In genomic region chr22:28855355-28856094, GRCh38 we compare ENCODE assay signal across 8 cellular contexts. TPM values are rescaled to one million over a fixed set of nuclear protein-coding genes. Genes with fewer than 3 reads are reported as not detected.
DNase-seq lines count a peak whose midpoint lies in the region; ATAC-seq and TF ChIP-seq lines count a peak whose summit lies in the region.

No MANE protein-coding gene starts in this region.

- no peak overlapping the region for H3K4me3 Mint-ChIP-seq in activated CD4-positive, alpha-beta T cell treated with anti-CD3 and anti-CD28 coated beads, Interleukin-2, amount 10 ng/mL, durations not matched to agents 7 days and 5 days
- H3K4me3 Mint-ChIP-seq in endothelial cell (ENCODE audit: unreplicated experiment) = no peak overlapping the region

- no peak overlapping the region for H2BK15ac ChIP-seq in mesendoderm (replicated peaks; ENCODE audit: low read depth)

- H3K4me3 ChIP-seq in AG04449 (ENCODE audit: low read depth, low read length) (no peak overlapping the region), GM12864 (ENCODE audit: low read depth, low read length) (no peak overlapping the region), mesendoderm (ENCODE audit: low read length) (no peak overlapping the region), stomach (no peak overlapping the region)

- no peak overlapping the region for H2BK120ac ChIP-seq in mesendoderm (ENCODE audit: low read depth, low read length)

- H3K27me3 ChIP-seq in mesendoderm (ENCODE audit: insufficient read depth, low read length, poor library complexity) = no peaks in the 10 kb centered on the region
- H3K27me3 ChIP-seq in stomach = no peaks in the 10 kb centered on the region

- no peaks in the 10 kb centered on the region for H3K36me3 Mint-ChIP-seq in activated CD4-positive, alpha-beta T cell treated with anti-CD3 and anti-CD28 coated beads, Interleukin-2, amount 10 ng/mL, durations not matched to agents 7 days and 5 days (ENCODE audit: low read depth)
- H3K36me3 Mint-ChIP-seq in endothelial cell (ENCODE audit: low read depth, unreplicated experiment) = no peaks in the 10 kb centered on the region

- H3K36me3 ChIP-seq in mesendoderm (ENCODE audit: control insufficient read depth, insufficient read depth, low read length) (no peaks in the 10 kb centered on the region), stomach (no peaks in the 10 kb centered on the region)

- no peak overlapping the region for H3K9ac ChIP-seq in mesendoderm (ENCODE audit: low read length)

- no CpG with 5 or more reads among the region's 6 CpGs for WGBS in mesendoderm (ENCODE audit: extremely low coverage, insufficient coverage, low lambda C conversion rate)
- WGBS in stomach, 5 donors = 8 to 20% (median 11%) methylated on average over 6 of the region's 6 CpGs

- H3K4me1 ChIP-seq in mesendoderm (ENCODE audit: control insufficient read depth, low read depth, low read length) = no peaks in the 10 kb centered on the region
- H3K4me1 ChIP-seq in stomach = peaks cover 0 to 10% (median 4%) of the 10 kb centered on the region in 4 donors

- no peak overlapping the region for H4K8ac ChIP-seq in mesendoderm (ENCODE audit: low read depth, low read length)

- H3K4ac ChIP-seq in mesendoderm (ENCODE audit: low read depth, low read length) = no peak overlapping the region

- no peak overlapping the region for H2BK5ac ChIP-seq in mesendoderm (ENCODE audit: low read length)

- TF ChIP-seq POLR2A in stomach (IDR thresholded peaks at IDR 0.05) = no peak

- H2AK5ac ChIP-seq in mesendoderm (ENCODE audit: low read length) = no peak overlapping the region

- TF ChIP-seq EP300 in stomach (IDR thresholded peaks at IDR 0.05) = no peak

- DNase-seq in AG04449 (ENCODE audit: low read depth, low spot score) (peak; percentile 14), GM12864 (ENCODE audit: low read depth) (peak; percentile 36), NCI-H2029 treated with DMSO at 0.1 percent for 48 hours (lab: John Stamatoyannopoulos, UW) (peak; percentile 29), endothelial cell (ENCODE audit: low spot score) (peak; percentile 68), mesendoderm (peak; percentile 81), stomach (peak; percentile 42)
- peak; percentile 62 for DNase-seq in activated CD4-positive, alpha-beta T cell treated with anti-CD3 and anti-CD28 coated beads, Interleukin-2, amount 10 ng/mL, durations not matched to agents 7 days and 5 days

- no peaks in the 10 kb centered on the region for H3K79me2 ChIP-seq in mesendoderm (ENCODE audit: control insufficient read depth, insufficient read depth, low read length)

- no peak overlapping the region for H3K27ac ChIP-seq in mesendoderm (ENCODE audit: low read depth, low read length)
- H3K27ac ChIP-seq in stomach = no peak overlapping the region

- H3K27ac Mint-ChIP-seq in activated CD4-positive, alpha-beta T cell treated with anti-CD3 and anti-CD28 coated beads, Interleukin-2, amount 10 ng/mL, durations not matched to agents 7 days and 5 days = no peak overlapping the region
- no peak overlapping the region for H3K27ac Mint-ChIP-seq in endothelial cell (ENCODE audit: unreplicated experiment)

- CTCF ChIA-PET in AG04449 (lab: Yijun Ruan, JAX) = interaction anchor here (0.7 to 10.5 kb wide), 46 partner anchors 9 to 396 kb away, joined by 3 to 268 read pairs (median 5); partner anchors contain the start of genes C22orf31 and ZNRF3
- CTCF ChIA-PET in activated CD4-positive, alpha-beta T cell treated with anti-CD3 and anti-CD28 coated beads, Interleukin-2, amount 10 ng/mL, durations not matched to agents 7 days and 5 days (lab: Charles Lee) = interaction anchor here (0.5 to 1.2 kb wide), 6 partner anchors 18 to 186 kb away, joined by 3 to 5 read pairs (median 3); no protein-coding TSS in a partner anchor

- H3K9me3 ChIP-seq in stomach = no peaks in the 10 kb centered on the region

- no peak overlapping the region for H3K18ac ChIP-seq in mesendoderm (ENCODE audit: low read length)

- ATAC-seq in HG02981 (IDR thresholded peaks at IDR 0.05; ENCODE audit: unreplicated experiment) = no peak

- no peaks in the 10 kb centered on the region for H3K79me1 ChIP-seq in mesendoderm (ENCODE audit: low read length)

- no peak overlapping the region for H3K23ac ChIP-seq in mesendoderm (ENCODE audit: low read length)

- H3K4me1 Mint-ChIP-seq in activated CD4-positive, alpha-beta T cell treated with anti-CD3 and anti-CD28 coated beads, Interleukin-2, amount 10 ng/mL, durations not matched to agents 7 days and 5 days = no peaks in the 10 kb centered on the region
- H3K4me1 Mint-ChIP-seq in endothelial cell (ENCODE audit: unreplicated experiment) = no peaks in the 10 kb centered on the region

- POLR2A ChIA-PET in AG04449 (lab: Yijun Ruan, JAX) = no interaction called here
- POLR2A ChIA-PET in activated CD4-positive, alpha-beta T cell treated with anti-CD3 and anti-CD28 coated beads, Interleukin-2, amount 10 ng/mL, durations not matched to agents 7 days and 5 days (lab: Charles Lee) = no interaction called here

- H3K56ac ChIP-seq in mesendoderm (ENCODE audit: low read length) = no peak overlapping the region

- intact Hi-C loops in stomach (cut with DNase I; ENCODE audit: low total_unique reads) = loop anchor here (10.0 kb wide), 2 partner anchors 299 to 399 kb away; no protein-coding TSS in a partner anchor

- no peaks in the 10 kb centered on the region for H3K9me3 Mint-ChIP-seq in activated CD4-positive, alpha-beta T cell treated with anti-CD3 and anti-CD28 coated beads, Interleukin-2, amount 10 ng/mL, durations not matched to agents 7 days and 5 days
- H3K9me3 Mint-ChIP-seq in endothelial cell (ENCODE audit: unreplicated experiment) = no peaks in the 10 kb centered on the region

- no peak overlapping the region for H4K5ac ChIP-seq in mesendoderm (ENCODE audit: low read length)

- TF ChIP-seq CTCF in AG04449 (IDR thresholded peaks at IDR 0.05; ENCODE audit: insufficient read depth, low read length, missing control alignments) (peak; percentile 82), GM12864 (IDR thresholded peaks at IDR 0.05; ENCODE audit: low read depth, low read length, missing control alignments) (peak; percentile 93), endothelial cell (IDR thresholded peaks at IDR 0.05; ENCODE audit: unreplicated experiment) (peak; percentile 95), stomach (IDR thresholded peaks at IDR 0.05) (peak in 6 of 7 experiments; percentile 35 to 95 (median 92))

- no peak overlapping the region for H3K4me2 ChIP-seq in mesendoderm (ENCODE audit: low read length)

- peaks cover 11% of the 10 kb centered on the region for H3K27me3 Mint-ChIP-seq in activated CD4-positive, alpha-beta T cell treated with anti-CD3 and anti-CD28 coated beads, Interleukin-2, amount 10 ng/mL, durations not matched to agents 7 days and 5 days
- H3K27me3 Mint-ChIP-seq in endothelial cell (ENCODE audit: unreplicated experiment) = no peaks in the 10 kb centered on the region

RNA-seq across cellular contexts. Expression of gene ZNRF3, which starts 27.8 kb away (rescaled TPM):
- under 1 TPM; 0.58 to 0.72 TPM for total RNA-seq in activated CD4-positive, alpha-beta T cell treated with anti-CD3 and anti-CD28 coated beads, Interleukin-2, amount 10 ng/mL, durations not matched to agents 7 days and 5 days
- total RNA-seq in endothelial cell (ENCODE audit: unreplicated experiment) (3.3 TPM), stomach (10 to 100 TPM in 1 of 5 donors, 1 to 10 TPM in 4; 1.8 to 52.7 (median 6.4) TPM)
- 12.2 TPM for polyA plus RNA-seq in mesendoderm (2013, experiment 1 of 2)
- polyA plus RNA-seq in mesendoderm (2013, experiment 2 of 2) = 11.9 TPM
- 1 to 10 TPM; 1.4 to 2.9 (median 1.7) TPM for polyA plus RNA-seq in stomach

RNA-seq across cellular contexts. Expression of gene XBP1, which starts 55.2 kb away (rescaled TPM):
- 100 to 1,000 TPM; 159 to 184 TPM for total RNA-seq in activated CD4-positive, alpha-beta T cell treated with anti-CD3 and anti-CD28 coated beads, Interleukin-2, amount 10 ng/mL, durations not matched to agents 7 days and 5 days
- total RNA-seq in endothelial cell (ENCODE audit: unreplicated experiment) (71.3 TPM), stomach (100 to 1,000 TPM; 134 to 612 (median 387) TPM)
- 129 TPM for polyA plus RNA-seq in mesendoderm (2013, experiment 1 of 2)
- polyA plus RNA-seq in mesendoderm (2013, experiment 2 of 2) = 129 TPM
- polyA plus RNA-seq in stomach = 100 to 1,000 TPM; 193 to 230 (median 214) TPM

Comparison
In these comparisons a context has a peak if more than half of its experiments do, and no peak if none do; other contexts are left out.
1. DNase-seq: peak in every context shown above with its lines; median percentile 81 in mesendoderm; 68 in endothelial cell; 62 in activated CD4-positive, alpha-beta T cell treated with anti-CD3 and anti-CD28 coated beads, Interleukin-2, amount 10 ng/mL, durations not matched to agents 7 days and 5 days; 42 in stomach; 36 in GM12864; 29 in NCI-H2029 treated with DMSO at 0.1 percent for 48 hours; 14 in AG04449.